1 cellular context compared by ENCODE assay signal in genomic region chr18:50848038-50848437, GRCh38.
TF ChIP-seq lines count a peak whose summit lies in the region.

No MANE protein-coding gene starts in this region.

TF ChIP-seq in GM23338, 12 proteins besides CTCF, POLR2A, EP300 and RAD21:
- TF ChIP-seq ZNF462 (CRISPR knock-in tag; IDR thresholded peaks at IDR 0.05) (no peak), JUNB (IDR thresholded peaks at IDR 0.05; ENCODE audit: unreplicated experiment) (no peak), EZH2phosphoT487 (IDR thresholded peaks at IDR 0.05; ENCODE audit: unreplicated experiment) (no peak), ZNF114 (CRISPR knock-in tag; IDR thresholded peaks at IDR 0.05) (no peak), POLR2AphosphoS5 (IDR thresholded peaks at IDR 0.05; ENCODE audit: low read depth) (no peak), EZH2 (IDR thresholded peaks at IDR 0.05; ENCODE audit: low read depth, unreplicated experiment) (no peak), STAT1 (IDR thresholded peaks at IDR 0.05; ENCODE audit: unreplicated experiment) (no peak), REST (IDR thresholded peaks at IDR 0.05; ENCODE audit: unreplicated experiment) (no peak)
